1 cellular context compared by ENCODE assay signal in the genomic region with DNA sequence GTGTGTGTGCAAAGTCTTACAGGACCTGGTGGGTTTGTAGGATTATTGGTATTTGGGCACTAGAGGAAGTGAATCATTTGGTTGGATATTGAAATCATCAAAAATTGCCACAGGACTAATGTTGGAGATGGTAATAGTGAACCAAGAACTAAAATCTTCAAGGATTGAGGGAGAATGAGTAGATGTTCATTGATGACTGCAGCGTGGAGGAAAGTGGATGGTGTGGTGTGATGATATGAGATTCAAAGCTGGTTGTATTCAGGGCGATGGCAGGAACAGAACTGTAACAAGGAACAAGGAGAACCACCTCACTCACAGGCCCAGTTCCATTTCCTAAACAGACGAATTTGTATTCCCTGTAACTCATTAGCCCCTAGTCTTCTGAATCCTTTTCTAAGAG.
TF ChIP-seq lines count a peak whose summit lies in the region.

No MANE protein-coding gene starts in this region.

TF ChIP-seq in IMR-90, 13 proteins besides CTCF, POLR2A, EP300 and RAD21 (continued from another document):
- no peak for TF ChIP-seq CEBPB (IDR thresholded peaks at IDR 0.05; ENCODE audit: low read depth, low read length)
- TF ChIP-seq RCOR1 (IDR thresholded peaks at IDR 0.05; ENCODE audit: insufficient replicate concordance, low read length) = no peak
